In genomic region chr1:12595839-12596821, GRCh38 we compare ENCODE assay signal across 8 cellular contexts. TPM values are rescaled to one million over a fixed set of nuclear protein-coding genes. Genes with fewer than 3 reads are reported as not detected.
A peak's percentile ranks its signal among the peaks of the same experiment; 100 is the strongest.
DNase-seq lines count a peak whose midpoint lies in the region; ATAC-seq, FAIRE-seq and TF ChIP-seq lines count a peak whose summit lies in the region.

No MANE protein-coding gene starts in this region.

- H2AK5ac ChIP-seq in IMR-90 (ENCODE audit: low read depth, low read length), result peak overlapping the region; percentile 43

- H3K14ac ChIP-seq in IMR-90 (replicated peaks; ENCODE audit: low read depth, low read length), result peak overlapping the region; percentile 29; the same call in 1 of the 2 replicates

- peak overlapping the region; percentile 80 for H2BK5ac ChIP-seq in IMR-90 (ENCODE audit: low read depth, low read length, poor library complexity, severe bottlenecking)

- no peaks in the 10 kb centered on the region for H3K9me3 ChIP-seq in IMR-90 (ENCODE audit: control insufficient read depth, insufficient read depth, low read length)
- no peaks in the 10 kb centered on the region for H3K9me3 ChIP-seq in parathyroid adenoma (ENCODE audit: control insufficient read depth, low read length)

- H3K27ac ChIP-seq in IMR-90 (ENCODE audit: insufficient read depth, low read length) (peak overlapping the region; percentile 83), parathyroid adenoma (peak overlapping the region; percentile 40)

- POLR2A ChIA-PET in IMR-90 (lab: Charles Lee; ENCODE audit: unreplicated experiment), result interaction anchor here (0.8 to 0.9 kb wide), 2 partner anchors 18 to 22 kb away, joined by 3 to 5 read pairs; partner anchors contain the start of gene DHRS3
- POLR2A ChIA-PET in HEK293T (lab: Yijun Ruan, JAX), result interaction anchor here (1.3 to 1.5 kb wide), 2 partner anchors 20 to 22 kb away, joined by 6 read pairs; partner anchors contain the start of gene DHRS3

- H2AFZ ChIP-seq in IMR-90 (replicated peaks; ENCODE audit: low read length, poor library complexity) (peak overlapping the region; percentile 83), parathyroid adenoma (peak overlapping the region; percentile 56)

- FAIRE-seq in GM18507 (lab: Jason Lieb, UNC), result peak; percentile 63

- peaks cover 4 to 8% of the 10 kb centered on the region in 2 experiments; a peak in 3 of 4 replicates for H3K79me1 ChIP-seq in IMR-90 (ENCODE audit: low read depth in 1 of 2, low read length in 2 of 2)

- peak overlapping the region; percentile 44 for H3K9ac ChIP-seq in IMR-90 (ENCODE audit: low read depth, low read length)
- H3K9ac ChIP-seq in parathyroid adenoma, result no peak overlapping the region

- TF ChIP-seq RAD21 in IMR-90 (IDR thresholded peaks at IDR 0.05; ENCODE audit: low read length), result peak; percentile 17; the same call in 1 of the 2 replicates

- ATAC-seq in IMR-90 (ENCODE audit: low read depth) (peak; percentile 86), left cardiac atrium (peak; percentile 77 to 86), GM21526 (IDR thresholded peaks at IDR 0.05; ENCODE audit: low FRiP score, unreplicated experiment) (no peak)

- H3K4me2 ChIP-seq in IMR-90 (ENCODE audit: low read depth, low read length) (peak overlapping the region; percentile 47), parathyroid adenoma (ENCODE audit: low read length) (peak overlapping the region; percentile 6)

- intact Hi-C loops in IMR-90 (cut with micrococcal nuclease) (loop anchor here (1.0 to 2.0 kb wide), 2 partner anchors 22 to 45 kb away; partner anchors contain the start of gene DHRS3), left cardiac atrium (cut with DNase I) (loop anchor here in 1 of 2 donors (2.0 to 5.0 kb wide), 2 partner anchors 21 to 134 kb away; no protein-coding TSS in a partner anchor)

- H3K27me3 ChIP-seq in IMR-90 (ENCODE audit: control insufficient read depth, insufficient read depth, low read length) (no peaks in the 10 kb centered on the region), parathyroid adenoma (ENCODE audit: control insufficient read depth, insufficient read depth, low read length) (no peaks in the 10 kb centered on the region)

- dilution Hi-C loops in IMR-90 (cut with HindIII; ENCODE audit: low sequenced_read_pairs, unreplicated experiment), result no loop called here

- CTCF ChIA-PET in IMR-90 (lab: Yijun Ruan, JAX), result interaction anchor here (0.6 to 2.9 kb wide), 3 partner anchors 22 to 188 kb away, joined by 3 to 6 read pairs (median 3); partner anchors contain the start of gene DHRS3
- CTCF ChIA-PET in HEK293T (lab: Yijun Ruan, JAX), result no interaction called here

- H4K5ac ChIP-seq in IMR-90 (ENCODE audit: low read depth, low read length), result peak overlapping the region; percentile 28

- peak overlapping the region; percentile 83 for H3K4ac ChIP-seq in IMR-90 (ENCODE audit: low read depth, low read length)

- peaks cover 27% of the 10 kb centered on the region for H3K4me1 ChIP-seq in IMR-90 (ENCODE audit: control insufficient read depth, insufficient read depth, low read length)
- H3K4me1 ChIP-seq in parathyroid adenoma, result peaks cover 8% of the 10 kb centered on the region

- 2% methylated on average over 29 of the region's 56 CpGs; no CpG with 5 or more reads in 1 of the 2 experiments for WGBS in IMR-90 (ENCODE audit: extremely low coverage in 2 of 2, insufficient read length in 1 of 2), 2 experiments

- peak overlapping the region; percentile 83 for H2BK20ac ChIP-seq in IMR-90 (ENCODE audit: low read depth, low read length)

- peak overlapping the region; percentile 73; the same call in 1 of the 2 replicates for H3K56ac ChIP-seq in IMR-90 (ENCODE audit: extremely low read depth, insufficient read depth, low read length)

- DNase-seq in GM18507 (ENCODE audit: extremely low spot score, insufficient read length, low read depth) (peak; percentile 59), IMR-90 (peak; percentile 98), amniotic stem cell (lab: John Stamatoyannopoulos, UW) (peak; percentile 81), left cardiac atrium (peak; percentile 94), HEK293T (ENCODE audit: extremely low spot score) (no peak), NCI-H2029 treated with DMSO at 0.1 percent for 48 hours (lab: John Stamatoyannopoulos, UW) (no peak)

- H3K4me3 ChIP-seq in IMR-90 (ENCODE audit: insufficient read depth, low read depth, low read length) (no peak overlapping the region; the same call in 1 of the 2 replicates), parathyroid adenoma (ENCODE audit: low read depth, low read length) (no peak overlapping the region)

- peaks cover 8% of the 10 kb centered on the region for H3K79me2 ChIP-seq in parathyroid adenoma

- H3K23ac ChIP-seq in IMR-90 (ENCODE audit: low read depth, low read length), result 0 out of 2 replicates have a peak overlapping the region, but pooled peaks have one; percentile 31

- H2BK15ac ChIP-seq in IMR-90 (ENCODE audit: low read depth, low read length), result no peak overlapping the region

- TF ChIP-seq POLR2A in IMR-90 (IDR thresholded peaks at IDR 0.05; ENCODE audit: low read depth, low read length), result peak; percentile 73

- no peaks in the 10 kb centered on the region; the same call in 1 of the 2 replicates for H3K36me3 ChIP-seq in IMR-90 (ENCODE audit: control insufficient read depth, insufficient read depth, low read length)
- H3K36me3 ChIP-seq in parathyroid adenoma (ENCODE audit: control insufficient read depth, insufficient read depth, low read length), result no peaks in the 10 kb centered on the region

- no TSS peak for BruUV-seq in IMR-90 (replicated peaks; lab: Mats Ljungman, UMichigan)

- peak overlapping the region; percentile 89 for H2BK120ac ChIP-seq in IMR-90 (ENCODE audit: low read depth, low read length)

- in situ Hi-C loops in IMR-90 (cut with MboI; ENCODE audit: low sequenced_read_pairs), result no loop called here

- H4K8ac ChIP-seq in IMR-90 (ENCODE audit: low read depth in 2 of 2, low read length in 2 of 2), result peak overlapping the region in 1 of 2 experiments; percentile 79; a peak in 2 of 4 replicates

- H3K18ac ChIP-seq in IMR-90 (ENCODE audit: low read depth, low read length), result peak overlapping the region; percentile 32

- H2AK9ac ChIP-seq in IMR-90 (replicated peaks; ENCODE audit: low read depth, low read length, poor library complexity), result peak overlapping the region; percentile 82

- peaks cover 2% of the 10 kb centered on the region for H4K20me1 ChIP-seq in IMR-90 (ENCODE audit: insufficient read depth, low read length)

- H4K91ac ChIP-seq in IMR-90 (ENCODE audit: insufficient read depth, low read depth, low read length), result peak overlapping the region; percentile 87

- no peak for TF ChIP-seq CTCF in IMR-90 (conservative IDR thresholded peaks at IDR 0.05; ENCODE audit: low read depth, low read length)
- no peak for TF ChIP-seq CTCF in parathyroid adenoma (IDR thresholded peaks at IDR 0.05)

- H3K9me1 ChIP-seq in IMR-90 (ENCODE audit: insufficient read depth, low read length), result peaks cover 5% of the 10 kb centered on the region; the same call in 1 of the 2 replicates

TF ChIP-seq in IMR-90, 13 proteins besides CTCF, POLR2A, EP300 and RAD21 (continues in another document):
- TF ChIP-seq BHLHE40 (IDR thresholded peaks at IDR 0.05; ENCODE audit: low read depth, low read length) (peak; percentile 77), FOS (IDR thresholded peaks at IDR 0.05; ENCODE audit: low read depth, low read length) (peak; percentile 74), CEBPB (IDR thresholded peaks at IDR 0.05; ENCODE audit: low read depth, low read length) (peak; percentile 100), MXI1 (IDR thresholded peaks at IDR 0.05; ENCODE audit: borderline replicate concordance, low read depth, low read length) (no peak; the same call in 1 of the 2 replicates), SMC3 (IDR thresholded peaks at IDR 0.05; ENCODE audit: low read depth, low read length) (peak; percentile 23; the same call in 1 of the 2 replicates), RFX5 (IDR thresholded peaks at IDR 0.05; ENCODE audit: low read depth, low read length) (no peak), MAZ (IDR thresholded peaks at IDR 0.05; ENCODE audit: borderline replicate concordance, low read depth, low read length) (peak; percentile 66; the same call in 1 of the 2 replicates), RCOR1 (IDR thresholded peaks at IDR 0.05; ENCODE audit: insufficient replicate concordance, low read length) (peak; percentile 95), CHD1 (IDR thresholded peaks at IDR 0.05; ENCODE audit: low read depth, low read length) (no peak)

TF ChIP-seq in HEK293T, 16 proteins besides CTCF, POLR2A, EP300 and RAD21:
- no peak for TF ChIP-seq LEF1 (IDR thresholded peaks at IDR 0.05; ENCODE audit: borderline replicate concordance)
- TF ChIP-seq ELF4 (IDR thresholded peaks at IDR 0.05), result no peak
- TF ChIP-seq ZNF384 (IDR thresholded peaks at IDR 0.05), result no peak
- TF ChIP-seq PKNOX1 (IDR thresholded peaks at IDR 0.05), result no peak
- no peak for TF ChIP-seq FOXM1 (IDR thresholded peaks at IDR 0.05; ENCODE audit: borderline replicate concordance)
- no peak for TF ChIP-seq TARDBP (IDR thresholded peaks at IDR 0.05)
- no peak for TF ChIP-seq L3MBTL2 (conservative IDR thresholded peaks at IDR 0.05)
- TF ChIP-seq FOXK2 (IDR thresholded peaks at IDR 0.05), result no peak
- TF ChIP-seq CTBP1 (IDR thresholded peaks at IDR 0.05; ENCODE audit: borderline replicate concordance), result no peak

RNA-seq across cellular contexts. Expression of gene DHRS3, which starts 21.9 kb away (rescaled TPM):
- 11.4 and 14.5 TPM in 2 replicates for total RNA-seq in IMR-90 (2012; rRNA removed)
- polyA plus RNA-seq in IMR-90 (2012; rRNA removed), result 10.2 and 11.2 TPM in 2 replicates
- 9.9 and 24.8 TPM in 2 replicates for polyA plus RNA-seq in IMR-90 (2012; cell fraction: cytosol; rRNA removed)
- 16.2 and 25.0 TPM in 2 replicates for polyA plus RNA-seq in IMR-90 (2012; cell fraction: nucleus; rRNA removed; ENCODE audit: low replicate concordance)
- total RNA-seq in left cardiac atrium, result 100 to 1,000 TPM in 1 of 2 donors, 10 to 100 TPM in 1; 74.3 to 106 TPM

RNA-seq across cellular contexts. Expression of gene AADACL4, which starts 47.8 kb away (rescaled TPM):
- total RNA-seq in IMR-90 (2012; rRNA removed) (not detected in 2 replicates), left cardiac atrium (not detected)
- polyA plus RNA-seq in IMR-90 (2012; rRNA removed), result not detected in 2 replicates
- polyA plus RNA-seq in IMR-90 (2012; cell fraction: cytosol; rRNA removed), result not detected in 2 replicates
- polyA plus RNA-seq in IMR-90 (2012; cell fraction: nucleus; rRNA removed; ENCODE audit: low replicate concordance), result 0.10 TPM in 1 of 2 replicates, not detected in the other

Comparison
In these comparisons a context has a peak if more than half of its experiments do, and no peak if none do; other contexts are left out.
1. DNase-seq: peak in GM18507 (single experiment), IMR-90 (single experiment), amniotic stem cell (single experiment) and left cardiac atrium (single experiment); none in HEK293T (single experiment) and NCI-H2029 treated with DMSO at 0.1 percent for 48 hours (single experiment).